Comparison of ENCODE assay signal across 1 cellular context in genomic region chr4:48767055-48767454, GRCh38.
TF ChIP-seq lines count a peak whose summit lies in the region.

No MANE protein-coding gene starts in this region.

TF ChIP-seq in H1, 55 proteins besides CTCF, POLR2A, EP300 and RAD21:
- TF ChIP-seq E2F6 (IDR thresholded peaks at IDR 0.05), result no peak
- no peak for TF ChIP-seq TBP (IDR thresholded peaks at IDR 0.05; ENCODE audit: low read depth, low read length)
- TF ChIP-seq SIN3A (conservative IDR thresholded peaks at IDR 0.05 in 1 of 2, IDR thresholded peaks at IDR 0.05 in 1 of 2; ENCODE audit: low read depth in 1 of 2, low read length in 2 of 2), result no peak
- TF ChIP-seq, protein P1, sequence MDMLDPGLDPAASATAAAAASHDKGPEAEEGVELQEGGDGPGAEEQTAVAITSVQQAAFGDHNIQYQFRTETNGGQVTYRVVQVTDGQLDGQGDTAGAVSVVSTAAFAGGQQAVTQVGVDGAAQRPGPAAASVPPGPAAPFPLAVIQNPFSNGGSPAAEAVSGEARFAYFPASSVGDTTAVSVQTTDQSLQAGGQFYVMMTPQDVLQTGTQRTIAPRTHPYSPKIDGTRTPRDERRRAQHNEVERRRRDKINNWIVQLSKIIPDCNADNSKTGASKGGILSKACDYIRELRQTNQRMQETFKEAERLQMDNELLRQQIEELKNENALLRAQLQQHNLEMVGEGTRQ (IDR thresholded peaks at IDR 0.05; ENCODE audit: low read length), result no peak
